27 cellular contexts compared by ENCODE assay signal in the genomic region with DNA sequence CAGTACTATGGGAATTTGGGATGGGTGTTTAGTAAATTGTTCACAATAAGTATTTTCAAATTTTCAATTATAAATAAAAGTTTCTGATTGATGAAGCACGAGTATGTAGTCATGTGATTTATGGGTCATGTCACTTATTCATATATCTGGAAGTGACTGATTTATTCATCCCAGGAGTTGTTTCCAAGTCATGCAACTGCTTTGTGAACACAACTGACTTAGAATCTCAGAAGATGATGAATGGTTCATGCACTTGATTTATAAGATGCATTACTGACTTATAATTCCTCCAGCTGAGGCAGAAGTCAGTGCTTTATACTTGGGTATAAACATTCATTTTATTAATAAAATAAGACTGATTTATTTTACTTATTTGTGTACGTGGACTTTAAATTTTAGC.
"Had no signal": no experiment of that assay in that cellular context is flagged by ENCODE, and none has a peak within 500 bp of the region (broad histone marks: within the 10 kb centered on the region; RNA-seq: fewer than 3 reads in every experiment).

No MANE protein-coding gene starts in this region.

- H3K27me3 ChIP-seq: cardiac muscle cell, hepatocyte, neutrophil, pancreas, right atrium auricular region, transverse colon, uterus had no signal

- H3K9me3 Mint-ChIP-seq: activated B cell treated with CpG ODN at 0.5 μM for 24 hours, immature natural killer cell, mesothelial cell of epicardium had no signal

- H3K27ac Mint-ChIP-seq: activated B cell treated with CpG ODN at 0.5 μM for 24 hours; activated CD4-positive, alpha-beta T cell treated with anti-CD3 and anti-CD28 coated beads for 36 hours; activated naive CD8-positive, alpha-beta T cell treated with anti-CD3 and anti-CD28 coated beads for 36 hours; activated T-cell treated with anti-CD3 and anti-CD28 coated beads, Interleukin-2, amount 50 U/mL, for 24 hours; activated T-helper 2 cell treated with anti-CD3 and anti-CD28 coated beads, Interferon-gamma antibody, Interleukin-2, Interleukin-4, amounts not matched to agents 10 μg/mL and 5 μg/mL and 100 μg/mL, durations not matched to agents 14 hours and 24 hours and 36 hours; immature natural killer cell; mesothelial cell of epicardium; T-helper 17 cell had no signal

- H3K27me3 Mint-ChIP-seq: activated B cell treated with CpG ODN at 0.5 μM for 24 hours; activated CD4-positive, alpha-beta T cell treated with anti-CD3 and anti-CD28 coated beads for 36 hours; activated naive CD8-positive, alpha-beta T cell treated with anti-CD3 and anti-CD28 coated beads for 36 hours; activated T-cell treated with anti-CD3 and anti-CD28 coated beads, Interleukin-2, amount 50 U/mL, for 24 hours; natural killer cell treated with Interleukin-12 subunit alpha and Interleukin-12 subunit beta and Interleukin-15 and Interleukin-18, amount 100 ng/mL, for 72 hours; stimulated activated naive CD8-positive, alpha-beta T cell treated with anti-CD3 and anti-CD28 coated beads, Interleukin-15, Interleukin-2, amounts not matched to agents 100 ng/mL and 50 ng/mL, for 24 hours; T-helper 17 cell had no signal

- H3K36me3 Mint-ChIP-seq: immature natural killer cell, mesothelial cell of epicardium had no signal

- H3K36me3 ChIP-seq: cardiac muscle cell, left ventricle myocardium inferior, neutrophil, pancreas, right atrium auricular region, transverse colon, uterus had no signal

- H3K4me3 Mint-ChIP-seq: activated B cell treated with CpG ODN at 0.5 μM for 24 hours; activated CD4-positive, alpha-beta T cell treated with anti-CD3 and anti-CD28 coated beads for 36 hours; activated naive CD8-positive, alpha-beta T cell treated with anti-CD3 and anti-CD28 coated beads for 36 hours; activated T-cell treated with anti-CD3 and anti-CD28 coated beads, Interleukin-2, amount 50 U/mL, for 24 hours; immature natural killer cell; mesothelial cell of epicardium; natural killer cell treated with Interleukin-12 subunit alpha and Interleukin-12 subunit beta and Interleukin-15 and Interleukin-18, amount 100 ng/mL, for 72 hours; stimulated activated naive CD8-positive, alpha-beta T cell treated with anti-CD3 and anti-CD28 coated beads, Interleukin-15, Interleukin-2, amounts not matched to agents 100 ng/mL and 50 ng/mL, for 24 hours; T-helper 17 cell had no signal

- H3K79me2 ChIP-seq: hepatocyte had no signal

- H2AFZ ChIP-seq: hepatocyte had no signal

- H3K4me1 Mint-ChIP-seq: activated B cell treated with CpG ODN at 0.5 μM for 24 hours had no signal

- H3K27ac ChIP-seq: cardiac muscle cell, hepatocyte, left ventricle myocardium inferior, neutrophil, pancreas, psoas muscle, right atrium auricular region, skin epidermis, transverse colon, uterus had no signal

- H3K4me2 ChIP-seq: hepatocyte had no signal

- ATAC-seq: activated CD4-positive, alpha-beta T cell treated with anti-CD3 and anti-CD28 coated beads for 36 hours; natural killer cell treated with Interleukin-12 subunit alpha and Interleukin-12 subunit beta and Interleukin-15 and Interleukin-18, amount 100 ng/mL, for 72 hours; T-helper 17 cell had no signal

- DNase-seq: activated B cell treated with CpG ODN at 0.5 μM for 24 hours; activated CD4-positive, alpha-beta T cell treated with anti-CD3 and anti-CD28 coated beads for 36 hours; activated CD4-positive, alpha-beta T cell treated with anti-CD3 and anti-CD28 coated beads, Interleukin-2, amount 50 U/mL, for 4 hours; activated CD8-positive, alpha-beta memory T cell treated with anti-CD3 and anti-CD28 coated beads for 24 hours; activated CD8-positive, alpha-beta memory T cell treated with anti-CD3 and anti-CD28 coated beads, Interleukin-2, amount 50 U/mL, for 4 hours; activated naive CD4-positive, alpha-beta T cell; activated naive CD8-positive, alpha-beta T cell treated with anti-CD3 and anti-CD28 coated beads for 36 hours; activated T-cell treated with anti-CD3 and anti-CD28 coated beads, Interleukin-2, amount 50 U/mL, for 24 hours; erythroblast; glutamatergic neuron; immature natural killer cell; left ventricle myocardium inferior; psoas muscle; stimulated activated CD4-positive, alpha-beta T cell treated with anti-CD3 and anti-CD28 coated beads, Interleukin-1b, Interleukin-23, amount 100 ng/mL, for 48 hours; T-helper 17 cell; transverse colon; uterus had no signal

- H3K4me3 ChIP-seq: cardiac muscle cell, hepatocyte, left ventricle myocardium inferior, pancreas, psoas muscle, right atrium auricular region, skin epidermis, transverse colon, uterus had no signal

- H3K4me1 ChIP-seq: psoas muscle, transverse colon, uterus had no signal

- H3K9me3 ChIP-seq: left ventricle myocardium inferior, neutrophil, pancreas, psoas muscle, right atrium auricular region, transverse colon, uterus had no signal
